26 cellular contexts compared by ENCODE assay signal in genomic region chr6:146894624-146895023, GRCh38.
"Had no signal": no experiment of that assay in that cellular context is flagged by ENCODE, and none has a peak within 500 bp of the region (broad histone marks: within the 10 kb centered on the region; RNA-seq: fewer than 3 reads in every experiment).

No MANE protein-coding gene starts in this region.

- H3K9me3 Mint-ChIP-seq: memory B cell; naive thymus-derived CD8-positive, alpha-beta T cell; nephron progenitor cell; stimulated activated effector memory CD8-positive, alpha-beta T cell treated with anti-CD3 and anti-CD28 coated beads, Interleukin-12 subunit alpha, Interleukin-12 subunit beta, amount 100 ng/mL, for 72 hours; stimulated activated naive CD8-positive, alpha-beta T cell treated with anti-CD3 and anti-CD28 coated beads, Interleukin-15, Interleukin-2, amounts not matched to agents 100 ng/mL and 50 ng/mL, for 24 hours had no signal

- H3K4me3 Mint-ChIP-seq: immature natural killer cell; memory B cell; naive thymus-derived CD8-positive, alpha-beta T cell; nephron progenitor cell; stimulated activated effector memory CD8-positive, alpha-beta T cell treated with anti-CD3 and anti-CD28 coated beads, Interleukin-12 subunit alpha, Interleukin-12 subunit beta, amount 100 ng/mL, for 72 hours; stimulated activated naive CD8-positive, alpha-beta T cell treated with anti-CD3 and anti-CD28 coated beads, Interleukin-15, Interleukin-2, amounts not matched to agents 100 ng/mL and 50 ng/mL, for 24 hours had no signal

- H3K4me1 Mint-ChIP-seq: immature natural killer cell; naive thymus-derived CD8-positive, alpha-beta T cell; nephron progenitor cell; stimulated activated effector memory CD8-positive, alpha-beta T cell treated with anti-CD3 and anti-CD28 coated beads, Interleukin-12 subunit alpha, Interleukin-12 subunit beta, amount 100 ng/mL, for 72 hours had no signal

- ATAC-seq: left lobe of liver; naive thymus-derived CD8-positive, alpha-beta T cell; psoas muscle; right cardiac atrium; stimulated activated effector memory CD8-positive, alpha-beta T cell treated with anti-CD3 and anti-CD28 coated beads, Interleukin-12 subunit alpha, Interleukin-12 subunit beta, amount 100 ng/mL, for 72 hours had no signal

- H3K4me3 ChIP-seq: dorsolateral prefrontal cortex, lung, psoas muscle, sigmoid colon, suprapubic skin, transverse colon, vagina had no signal

- H3K9me3 ChIP-seq: psoas muscle, sigmoid colon, suprapubic skin, transverse colon, vagina had no signal

- H3K27ac Mint-ChIP-seq: immature natural killer cell; memory B cell; naive thymus-derived CD8-positive, alpha-beta T cell; nephron progenitor cell; stimulated activated effector memory CD8-positive, alpha-beta T cell treated with anti-CD3 and anti-CD28 coated beads, Interleukin-12 subunit alpha, Interleukin-12 subunit beta, amount 100 ng/mL, for 72 hours; stimulated activated naive CD8-positive, alpha-beta T cell treated with anti-CD3 and anti-CD28 coated beads, Interleukin-15, Interleukin-2, amounts not matched to agents 100 ng/mL and 50 ng/mL, for 24 hours had no signal

- H3K27ac ChIP-seq: dorsolateral prefrontal cortex, psoas muscle, sigmoid colon, suprapubic skin, transverse colon, vagina had no signal

- DNase-seq: cortex of kidney; dorsolateral prefrontal cortex; effector CD4-positive, alpha-beta T cell; hypothalamus; immature natural killer cell; islet precursor cell; kidney glomerular epithelial cell; midbrain; naive thymus-derived CD8-positive, alpha-beta T cell; nephron progenitor cell; nucleus accumbens; posterior cingulate gyrus; psoas muscle; right cardiac atrium; sigmoid colon; stimulated activated CD4-positive, alpha-beta T cell treated with anti-CD3 and anti-CD28 coated beads, Interleukin-2, amount 100 ng/mL, for 24 hours; stimulated activated CD4-positive, alpha-beta T cell treated with anti-CD3 and anti-CD28 coated beads, Interleukin-4, amount 100 ng/mL, for 24 hours; transverse colon had no signal

- H3K4me1 ChIP-seq: psoas muscle, sigmoid colon, suprapubic skin, transverse colon had no signal

- FAIRE-seq: frontal cortex had no signal

- H3K27me3 ChIP-seq: dorsolateral prefrontal cortex, sigmoid colon, suprapubic skin, transverse colon, vagina had no signal

- H3K36me3 ChIP-seq: sigmoid colon, suprapubic skin, transverse colon, vagina had no signal
